In the genomic region with DNA sequence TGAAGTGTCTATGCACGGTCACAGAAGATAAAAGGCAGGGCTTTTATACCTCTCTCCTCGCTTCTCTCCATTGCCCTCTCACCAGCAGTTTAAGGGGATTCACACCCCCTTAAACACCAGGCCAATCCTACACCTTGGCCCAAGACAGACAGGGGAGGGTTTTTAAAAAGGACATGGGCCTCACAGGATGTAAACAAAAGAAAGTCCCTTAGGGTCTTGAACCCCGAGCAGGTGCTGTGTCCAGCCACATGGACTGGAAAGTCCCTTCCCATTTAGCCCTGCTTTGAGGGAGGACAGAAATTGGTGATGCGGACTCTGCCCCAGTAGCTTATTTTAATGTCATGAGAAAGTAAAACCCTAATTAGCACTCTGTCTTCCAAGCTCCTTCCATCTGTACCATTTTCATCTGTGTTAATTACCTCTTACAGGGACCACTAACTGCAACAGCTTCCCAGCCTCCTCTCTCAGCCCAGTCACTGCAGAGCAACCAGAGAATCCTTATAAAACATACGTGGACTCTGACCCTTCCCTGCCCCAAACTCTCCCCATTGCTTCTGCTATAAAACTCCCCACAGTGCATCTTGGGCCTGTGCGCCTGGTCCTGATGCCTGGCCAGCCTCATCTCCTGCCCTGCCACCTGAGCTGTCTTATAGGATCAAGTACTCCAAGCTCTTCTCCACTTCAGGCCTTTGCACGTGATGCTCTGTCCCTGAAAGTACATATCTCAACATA, we compare ENCODE assay signal across 15 cellular contexts.
"Had no signal": no experiment of that assay in that cellular context is flagged by ENCODE, and none has a peak within 500 bp of the region (broad histone marks: within the 10 kb centered on the region; RNA-seq: fewer than 3 reads in every experiment).

No MANE protein-coding gene starts in this region.

- H3K27ac Mint-ChIP-seq: nephron had no signal

- H3K36me3 ChIP-seq: upper lobe of right lung had no signal

- H3K4me1 ChIP-seq: upper lobe of right lung had no signal

- H3K27ac ChIP-seq: coronary artery, testis, upper lobe of right lung had no signal

- H3K4me3 Mint-ChIP-seq: activated T-cell treated with anti-CD3 and anti-CD28 coated beads, Interleukin-2, amount 50 U/mL, for 4 hours; nephron; stimulated activated naive CD8-positive, alpha-beta T cell treated with anti-CD3 and anti-CD28 coated beads, Interleukin-15, amount 100 ng/mL, for 72 hours had no signal

- H3K27me3 ChIP-seq: testis, upper lobe of right lung had no signal

- H3K9me3 Mint-ChIP-seq: activated T-cell treated with anti-CD3 and anti-CD28 coated beads, Interleukin-2, amount 50 U/mL, for 4 hours; nephron; stimulated activated naive CD8-positive, alpha-beta T cell treated with anti-CD3 and anti-CD28 coated beads, Interleukin-15, amount 100 ng/mL, for 72 hours had no signal

- DNase-seq: activated CD4-positive, alpha-beta T cell treated with anti-CD3 and anti-CD28 coated beads, Interleukin-2, amount 50 U/mL, for 4 hours; activated gamma-delta T cell treated with Interleukin-2 at 50 U/mL for 16 hours; activated T-cell treated with anti-CD3 and anti-CD28 coated beads, Interleukin-2, amount 50 U/mL, for 4 hours; effector CD4-positive, alpha-beta T cell; foreskin melanocyte; left cardiac atrium; mammary epithelial cell; stimulated activated CD4-positive, alpha-beta T cell treated with anti-CD3 and anti-CD28 coated beads, Interleukin-2, amount 100 ng/mL, for 24 hours; stimulated activated naive CD8-positive, alpha-beta T cell treated with anti-CD3 and anti-CD28 coated beads, Interleukin-15, amount 100 ng/mL, for 72 hours; T-helper 2 cell; testis; upper lobe of right lung had no signal

- H3K27me3 Mint-ChIP-seq: stimulated activated naive CD8-positive, alpha-beta T cell treated with anti-CD3 and anti-CD28 coated beads, Interleukin-15, amount 100 ng/mL, for 72 hours had no signal

- H3K9me3 ChIP-seq: testis, upper lobe of right lung had no signal

- FAIRE-seq: astrocyte had no signal

- H3K4me3 ChIP-seq: coronary artery, testis, upper lobe of right lung had no signal
